9 cellular contexts compared by ENCODE assay signal in the genomic region with DNA sequence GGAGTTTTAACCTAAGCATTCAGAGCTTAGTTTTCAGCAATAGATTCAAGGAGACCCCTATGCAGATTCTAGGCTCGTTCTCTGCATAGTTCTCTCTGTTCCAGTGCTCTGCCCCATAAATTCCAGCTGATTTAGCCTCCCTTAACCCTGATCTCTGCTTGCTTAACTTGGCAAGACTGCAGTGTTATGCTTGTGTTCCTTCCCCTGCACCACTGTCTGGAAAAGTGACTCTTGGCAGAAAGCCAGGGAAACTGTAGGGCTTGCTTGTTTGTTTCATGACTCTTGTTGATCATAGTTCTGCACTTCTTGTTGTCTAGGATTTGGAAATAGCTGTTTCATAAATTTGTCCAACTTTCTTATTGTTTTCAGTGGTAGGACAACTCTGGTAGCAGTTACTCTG. TPM values are rescaled to one million over a fixed set of nuclear protein-coding genes. Genes with fewer than 3 reads are reported as not detected.
A peak's percentile ranks its signal among the peaks of the same experiment; 100 is the strongest.
DNase-seq lines count a peak whose midpoint lies in the region; ATAC-seq and TF ChIP-seq lines count a peak whose summit lies in the region.
"Had no signal": no experiment of that assay in that cellular context is flagged by ENCODE, and none has a peak within 500 bp of the region (broad histone marks: within the 10 kb centered on the region; RNA-seq: fewer than 3 reads in every experiment).

No MANE protein-coding gene starts in this region.

- H3K36me3 ChIP-seq in trophoblast cell (ENCODE audit: control insufficient read depth in 1 of 2, insufficient read depth in 2 of 2, low read length in 2 of 2) (no peaks in the 10 kb centered on the region), ascending aorta (no peaks in the 10 kb centered on the region), HAP-1 (replicated peaks) (no peaks in the 10 kb centered on the region)

- peaks cover 2% of the 10 kb centered on the region for H3K79me1 ChIP-seq in trophoblast cell (ENCODE audit: low read length)

- DNase-seq in GM03348 (ENCODE audit: low spot score), result peak; percentile 29
- DNase-seq in foreskin fibroblast, result peak; percentile 67 to 70
- DNase-seq in trophoblast cell, result peak; percentile 61 to 81
- no peak for DNase-seq in ascending aorta (ENCODE audit: low spot score in 2 of 2)
- DNase-seq in UCSD-AML1 (lab: John Stamatoyannopoulos, UW; ENCODE audit: unreplicated experiment), result no peak
- no peak for DNase-seq in HAP-1 (ENCODE audit: low spot score in 2 of 2)
- DNase-seq: natural killer cell had no signal

- ATAC-seq in GM21360 (IDR thresholded peaks at IDR 0.05; ENCODE audit: unreplicated experiment), result no peak
- ATAC-seq: natural killer cell had no signal

- no peak overlapping the region for H2BK120ac ChIP-seq in trophoblast cell (ENCODE audit: insufficient read depth, low read length, poor library complexity)

- intact Hi-C loops in ascending aorta (cut with DNase I), result no loop called here

- peak overlapping the region; percentile 5; the same call in 1 of the 2 replicates for H3K27ac ChIP-seq in VCaP
- no peak overlapping the region for H3K27ac ChIP-seq in trophoblast cell (ENCODE audit: low read depth, low read length)
- H3K27ac ChIP-seq in ascending aorta, result no peak overlapping the region

- H3K23ac ChIP-seq in trophoblast cell (ENCODE audit: low read length), result no peak overlapping the region

- H4K91ac ChIP-seq in trophoblast cell (ENCODE audit: low read depth, low read length), result no peak overlapping the region

- H3K14ac ChIP-seq in trophoblast cell (ENCODE audit: low read length), result no peak overlapping the region

- H3K4me2 ChIP-seq in trophoblast cell (ENCODE audit: low read length), result no peak overlapping the region

- H3K27me3 ChIP-seq in trophoblast cell (ENCODE audit: insufficient read depth, low read length) (no peaks in the 10 kb centered on the region), ascending aorta (no peaks in the 10 kb centered on the region), HAP-1 (ENCODE audit: low read depth) (no peaks in the 10 kb centered on the region; the same call in 1 of the 2 replicates)

- no peak overlapping the region for H2BK12ac ChIP-seq in trophoblast cell (ENCODE audit: low read length)

- no peak overlapping the region for H3K4ac ChIP-seq in trophoblast cell (ENCODE audit: low read depth, low read length)

- no peak overlapping the region for H3K9ac ChIP-seq in trophoblast cell (ENCODE audit: low read length)

- H3K18ac ChIP-seq in trophoblast cell (ENCODE audit: low read length), result no peak overlapping the region

- H3K4me1 ChIP-seq in trophoblast cell (ENCODE audit: control insufficient read depth in 1 of 2, insufficient read depth in 2 of 2, low read length in 2 of 2) (peaks cover 4 to 8% of the 10 kb centered on the region in 2 experiments), ascending aorta (peaks cover 0 to 13% of the 10 kb centered on the region in 2 donors), HAP-1 (no peaks in the 10 kb centered on the region)

- no peak overlapping the region for H3K4me3 ChIP-seq in foreskin fibroblast (ENCODE audit: low read depth in 1 of 2, low read length in 2 of 2)
- no peak overlapping the region for H3K4me3 ChIP-seq in trophoblast cell (ENCODE audit: low read depth, low read length)
- no peak overlapping the region for H3K4me3 ChIP-seq in ascending aorta
- no peak overlapping the region for H3K4me3 ChIP-seq in HAP-1

- H3K9me3 ChIP-seq in trophoblast cell (ENCODE audit: insufficient read depth, low read depth, low read length) (no peaks in the 10 kb centered on the region), ascending aorta (no peaks in the 10 kb centered on the region), HAP-1 (peaks cover 3% of the 10 kb centered on the region)

- no peak overlapping the region for H4K8ac ChIP-seq in trophoblast cell (ENCODE audit: low read depth, low read length)

- WGBS in trophoblast cell (ENCODE audit: extremely low coverage, insufficient coverage, insufficient read length), result no CpG with 5 or more reads among the region's 1 CpG

- TF ChIP-seq CTCF in VCaP (conservative IDR thresholded peaks at IDR 0.05) (no peak), foreskin fibroblast (IDR thresholded peaks at IDR 0.05; ENCODE audit: low read depth, low read length) (no peak), ascending aorta (IDR thresholded peaks at IDR 0.05) (no peak)

- in situ Hi-C loops in HAP-1 (cut with MboI; ENCODE audit: low sequenced_read_pairs), result no loop called here

- H3K79me2 ChIP-seq in trophoblast cell (ENCODE audit: control insufficient read depth, insufficient read depth, low read length, poor library complexity), result no peaks in the 10 kb centered on the region

- H2BK5ac ChIP-seq in trophoblast cell (ENCODE audit: low read depth, low read length, poor library complexity), result no peak overlapping the region

- no peak overlapping the region for H2AFZ ChIP-seq in trophoblast cell (ENCODE audit: insufficient read depth, low read length, poor library complexity)

- no peak overlapping the region for H4K12ac ChIP-seq in trophoblast cell (ENCODE audit: low read depth, low read length)

- no peak overlapping the region for H2AK5ac ChIP-seq in trophoblast cell (ENCODE audit: low read length)

RNA-seq across cellular contexts. Expression of gene ANAPC13, which starts 40.2 kb away (rescaled TPM):
- polyA plus RNA-seq in trophoblast cell (2013), result 33.6 and 35.5 TPM in 2 replicates
- total RNA-seq in ascending aorta, result 17.0 TPM

RNA-seq across cellular contexts. Expression of gene CEP63, which starts 40.2 kb away (rescaled TPM):
- polyA plus RNA-seq in trophoblast cell (2013), result 22.4 and 24.0 TPM in 2 replicates
- total RNA-seq in ascending aorta, result 5.3 TPM

Comparison
In these comparisons a context has a peak if more than half of its experiments do, and no peak if none do; other contexts are left out.
1. DNase-seq: peak in GM03348 (single experiment), foreskin fibroblast (2 of 2) and trophoblast cell (2 of 2); none in ascending aorta (0 of 2), UCSD-AML1 (single experiment) and HAP-1 (0 of 2).